In the genomic region with DNA sequence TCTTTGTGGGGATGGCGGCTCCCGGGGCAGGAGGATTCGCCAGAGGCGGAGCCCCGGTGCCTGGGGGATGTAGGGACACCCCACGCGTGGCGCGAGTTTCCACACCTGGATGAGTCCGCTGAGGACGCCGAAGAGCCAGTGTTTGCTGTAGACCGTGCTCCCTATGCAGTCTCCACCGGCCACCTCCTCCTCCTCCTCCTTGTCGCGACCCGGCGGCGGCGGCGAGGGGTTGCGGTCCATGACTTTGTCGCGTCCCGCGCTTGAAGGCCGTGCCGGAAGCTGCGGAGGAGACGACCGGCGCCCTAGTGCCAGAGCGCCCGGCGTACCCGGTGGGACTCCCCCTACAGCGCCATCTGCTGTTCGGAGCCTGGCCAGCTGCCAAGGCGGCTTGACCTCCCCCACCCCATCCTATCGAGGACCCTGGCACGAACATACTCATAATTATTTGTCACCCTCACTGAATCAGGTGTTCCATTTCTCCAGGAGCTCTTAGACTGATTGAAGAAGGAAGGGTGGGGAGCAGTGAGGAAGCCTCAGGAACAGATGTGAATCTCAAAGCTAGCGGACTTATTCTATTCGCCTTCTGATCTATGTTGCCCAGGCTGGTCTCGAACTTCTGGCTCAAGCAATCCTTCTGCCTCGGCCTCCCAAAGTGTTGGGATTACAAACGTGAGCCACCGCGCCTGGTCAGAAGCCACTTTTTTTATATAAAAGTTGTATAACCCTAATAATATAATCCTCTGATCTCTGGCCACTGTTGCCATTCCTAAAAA, we compare ENCODE assay signal across 1 cellular context.
TF ChIP-seq lines count a peak whose summit lies in the region.

A gene with protein sequence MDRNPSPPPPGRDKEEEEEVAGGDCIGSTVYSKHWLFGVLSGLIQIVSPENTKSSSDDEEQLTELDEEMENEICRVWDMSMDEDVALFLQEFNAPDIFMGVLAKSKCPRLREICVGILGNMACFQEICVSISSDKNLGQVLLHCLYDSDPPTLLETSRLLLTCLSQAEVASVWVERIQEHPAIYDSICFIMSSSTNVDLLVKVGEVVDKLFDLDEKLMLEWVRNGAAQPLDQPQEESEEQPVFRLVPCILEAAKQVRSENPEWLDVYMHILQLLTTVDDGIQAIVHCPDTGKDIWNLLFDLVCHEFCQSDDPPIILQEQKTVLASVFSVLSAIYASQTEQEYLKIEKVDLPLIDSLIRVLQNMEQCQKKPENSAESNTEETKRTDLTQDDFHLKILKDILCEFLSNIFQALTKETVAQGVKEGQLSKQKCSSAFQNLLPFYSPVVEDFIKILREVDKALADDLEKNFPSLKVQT (minus strand): TSS at position 281 of the 773 bp plus-strand sequence. CDS start 41 bp downstream, at position 240.

TF ChIP-seq in GM12878, 131 proteins besides CTCF, POLR2A, EP300 and RAD21 (continued from another document):
- TF ChIP-seq, protein P1, sequence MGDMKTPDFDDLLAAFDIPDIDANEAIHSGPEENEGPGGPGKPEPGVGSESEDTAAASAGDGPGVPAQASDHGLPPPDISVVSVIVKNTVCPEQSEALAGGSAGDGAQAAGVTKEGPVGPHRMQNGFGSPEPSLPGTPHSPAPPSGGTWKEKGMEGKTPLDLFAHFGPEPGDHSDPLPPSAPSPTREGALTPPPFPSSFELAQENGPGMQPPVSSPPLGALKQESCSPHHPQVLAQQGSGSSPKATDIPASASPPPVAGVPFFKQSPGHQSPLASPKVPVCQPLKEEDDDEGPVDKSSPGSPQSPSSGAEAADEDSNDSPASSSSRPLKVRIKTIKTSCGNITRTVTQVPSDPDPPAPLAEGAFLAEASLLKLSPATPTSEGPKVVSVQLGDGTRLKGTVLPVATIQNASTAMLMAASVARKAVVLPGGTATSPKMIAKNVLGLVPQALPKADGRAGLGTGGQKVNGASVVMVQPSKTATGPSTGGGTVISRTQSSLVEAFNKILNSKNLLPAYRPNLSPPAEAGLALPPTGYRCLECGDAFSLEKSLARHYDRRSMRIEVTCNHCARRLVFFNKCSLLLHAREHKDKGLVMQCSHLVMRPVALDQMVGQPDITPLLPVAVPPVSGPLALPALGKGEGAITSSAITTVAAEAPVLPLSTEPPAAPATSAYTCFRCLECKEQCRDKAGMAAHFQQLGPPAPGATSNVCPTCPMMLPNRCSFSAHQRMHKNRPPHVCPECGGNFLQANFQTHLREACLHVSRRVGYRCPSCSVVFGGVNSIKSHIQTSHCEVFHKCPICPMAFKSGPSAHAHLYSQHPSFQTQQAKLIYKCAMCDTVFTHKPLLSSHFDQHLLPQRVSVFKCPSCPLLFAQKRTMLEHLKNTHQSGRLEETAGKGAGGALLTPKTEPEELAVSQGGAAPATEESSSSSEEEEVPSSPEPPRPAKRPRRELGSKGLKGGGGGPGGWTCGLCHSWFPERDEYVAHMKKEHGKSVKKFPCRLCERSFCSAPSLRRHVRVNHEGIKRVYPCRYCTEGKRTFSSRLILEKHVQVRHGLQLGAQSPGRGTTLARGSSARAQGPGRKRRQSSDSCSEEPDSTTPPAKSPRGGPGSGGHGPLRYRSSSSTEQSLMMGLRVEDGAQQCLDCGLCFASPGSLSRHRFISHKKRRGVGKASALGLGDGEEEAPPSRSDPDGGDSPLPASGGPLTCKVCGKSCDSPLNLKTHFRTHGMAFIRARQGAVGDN (IDR thresholded peaks at IDR 0.05): peak; percentile 46
- TF ChIP-seq, protein P2, sequence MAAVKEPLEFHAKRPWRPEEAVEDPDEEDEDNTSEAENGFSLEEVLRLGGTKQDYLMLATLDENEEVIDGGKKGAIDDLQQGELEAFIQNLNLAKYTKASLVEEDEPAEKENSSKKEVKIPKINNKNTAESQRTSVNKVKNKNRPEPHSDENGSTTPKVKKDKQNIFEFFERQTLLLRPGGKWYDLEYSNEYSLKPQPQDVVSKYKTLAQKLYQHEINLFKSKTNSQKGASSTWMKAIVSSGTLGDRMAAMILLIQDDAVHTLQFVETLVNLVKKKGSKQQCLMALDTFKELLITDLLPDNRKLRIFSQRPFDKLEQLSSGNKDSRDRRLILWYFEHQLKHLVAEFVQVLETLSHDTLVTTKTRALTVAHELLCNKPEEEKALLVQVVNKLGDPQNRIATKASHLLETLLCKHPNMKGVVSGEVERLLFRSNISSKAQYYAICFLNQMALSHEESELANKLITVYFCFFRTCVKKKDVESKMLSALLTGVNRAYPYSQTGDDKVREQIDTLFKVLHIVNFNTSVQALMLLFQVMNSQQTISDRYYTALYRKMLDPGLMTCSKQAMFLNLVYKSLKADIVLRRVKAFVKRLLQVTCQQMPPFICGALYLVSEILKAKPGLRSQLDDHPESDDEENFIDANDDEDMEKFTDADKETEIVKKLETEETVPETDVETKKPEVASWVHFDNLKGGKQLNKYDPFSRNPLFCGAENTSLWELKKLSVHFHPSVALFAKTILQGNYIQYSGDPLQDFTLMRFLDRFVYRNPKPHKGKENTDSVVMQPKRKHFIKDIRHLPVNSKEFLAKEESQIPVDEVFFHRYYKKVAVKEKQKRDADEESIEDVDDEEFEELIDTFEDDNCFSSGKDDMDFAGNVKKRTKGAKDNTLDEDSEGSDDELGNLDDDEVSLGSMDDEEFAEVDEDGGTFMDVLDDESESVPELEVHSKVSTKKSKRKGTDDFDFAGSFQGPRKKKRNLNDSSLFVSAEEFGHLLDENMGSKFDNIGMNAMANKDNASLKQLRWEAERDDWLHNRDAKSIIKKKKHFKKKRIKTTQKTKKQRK (IDR thresholded peaks at IDR 0.05; ENCODE audit: low read depth, low read length): no peak
- TF ChIP-seq SPI1 (IDR thresholded peaks at IDR 0.05; ENCODE audit: borderline replicate concordance, insufficient read depth, low read depth, low read length) (no peak), NBN (IDR thresholded peaks at IDR 0.05) (0 out of 2 replicates have a peak, but pooled peaks have one; percentile 69), FOXM1 (IDR thresholded peaks at IDR 0.05; ENCODE audit: low read depth, low read length) (no peak), HCFC1 (IDR thresholded peaks at IDR 0.05; ENCODE audit: low read length) (peak; percentile 51), BMI1 (IDR thresholded peaks at IDR 0.05; ENCODE audit: borderline replicate concordance) (no peak), PAX8 (IDR thresholded peaks at IDR 0.05) (no peak), PAX5 (IDR thresholded peaks at IDR 0.05; ENCODE audit: borderline replicate concordance, low read depth, low read length) (peak; percentile 86; the same call in 1 of the 2 replicates), RCOR1 (conservative IDR thresholded peaks at IDR 0.05; ENCODE audit: low read depth, low read length) (no peak), FOXK2 (IDR thresholded peaks at IDR 0.05) (no peak), SMARCA5 (IDR thresholded peaks at IDR 0.05) (peak; percentile 96), PML (IDR thresholded peaks at IDR 0.05; ENCODE audit: low read length) (no peak), CBX3 (IDR thresholded peaks at IDR 0.05; ENCODE audit: borderline replicate concordance, low read depth) (no peak)
- TF ChIP-seq, protein P3, sequence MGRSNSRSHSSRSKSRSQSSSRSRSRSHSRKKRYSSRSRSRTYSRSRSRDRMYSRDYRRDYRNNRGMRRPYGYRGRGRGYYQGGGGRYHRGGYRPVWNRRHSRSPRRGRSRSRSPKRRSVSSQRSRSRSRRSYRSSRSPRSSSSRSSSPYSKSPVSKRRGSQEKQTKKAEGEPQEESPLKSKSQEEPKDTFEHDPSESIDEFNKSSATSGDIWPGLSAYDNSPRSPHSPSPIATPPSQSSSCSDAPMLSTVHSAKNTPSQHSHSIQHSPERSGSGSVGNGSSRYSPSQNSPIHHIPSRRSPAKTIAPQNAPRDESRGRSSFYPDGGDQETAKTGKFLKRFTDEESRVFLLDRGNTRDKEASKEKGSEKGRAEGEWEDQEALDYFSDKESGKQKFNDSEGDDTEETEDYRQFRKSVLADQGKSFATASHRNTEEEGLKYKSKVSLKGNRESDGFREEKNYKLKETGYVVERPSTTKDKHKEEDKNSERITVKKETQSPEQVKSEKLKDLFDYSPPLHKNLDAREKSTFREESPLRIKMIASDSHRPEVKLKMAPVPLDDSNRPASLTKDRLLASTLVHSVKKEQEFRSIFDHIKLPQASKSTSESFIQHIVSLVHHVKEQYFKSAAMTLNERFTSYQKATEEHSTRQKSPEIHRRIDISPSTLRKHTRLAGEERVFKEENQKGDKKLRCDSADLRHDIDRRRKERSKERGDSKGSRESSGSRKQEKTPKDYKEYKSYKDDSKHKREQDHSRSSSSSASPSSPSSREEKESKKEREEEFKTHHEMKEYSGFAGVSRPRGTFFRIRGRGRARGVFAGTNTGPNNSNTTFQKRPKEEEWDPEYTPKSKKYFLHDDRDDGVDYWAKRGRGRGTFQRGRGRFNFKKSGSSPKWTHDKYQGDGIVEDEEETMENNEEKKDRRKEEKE (IDR thresholded peaks at IDR 0.05): no peak
- TF ChIP-seq, protein P4, sequence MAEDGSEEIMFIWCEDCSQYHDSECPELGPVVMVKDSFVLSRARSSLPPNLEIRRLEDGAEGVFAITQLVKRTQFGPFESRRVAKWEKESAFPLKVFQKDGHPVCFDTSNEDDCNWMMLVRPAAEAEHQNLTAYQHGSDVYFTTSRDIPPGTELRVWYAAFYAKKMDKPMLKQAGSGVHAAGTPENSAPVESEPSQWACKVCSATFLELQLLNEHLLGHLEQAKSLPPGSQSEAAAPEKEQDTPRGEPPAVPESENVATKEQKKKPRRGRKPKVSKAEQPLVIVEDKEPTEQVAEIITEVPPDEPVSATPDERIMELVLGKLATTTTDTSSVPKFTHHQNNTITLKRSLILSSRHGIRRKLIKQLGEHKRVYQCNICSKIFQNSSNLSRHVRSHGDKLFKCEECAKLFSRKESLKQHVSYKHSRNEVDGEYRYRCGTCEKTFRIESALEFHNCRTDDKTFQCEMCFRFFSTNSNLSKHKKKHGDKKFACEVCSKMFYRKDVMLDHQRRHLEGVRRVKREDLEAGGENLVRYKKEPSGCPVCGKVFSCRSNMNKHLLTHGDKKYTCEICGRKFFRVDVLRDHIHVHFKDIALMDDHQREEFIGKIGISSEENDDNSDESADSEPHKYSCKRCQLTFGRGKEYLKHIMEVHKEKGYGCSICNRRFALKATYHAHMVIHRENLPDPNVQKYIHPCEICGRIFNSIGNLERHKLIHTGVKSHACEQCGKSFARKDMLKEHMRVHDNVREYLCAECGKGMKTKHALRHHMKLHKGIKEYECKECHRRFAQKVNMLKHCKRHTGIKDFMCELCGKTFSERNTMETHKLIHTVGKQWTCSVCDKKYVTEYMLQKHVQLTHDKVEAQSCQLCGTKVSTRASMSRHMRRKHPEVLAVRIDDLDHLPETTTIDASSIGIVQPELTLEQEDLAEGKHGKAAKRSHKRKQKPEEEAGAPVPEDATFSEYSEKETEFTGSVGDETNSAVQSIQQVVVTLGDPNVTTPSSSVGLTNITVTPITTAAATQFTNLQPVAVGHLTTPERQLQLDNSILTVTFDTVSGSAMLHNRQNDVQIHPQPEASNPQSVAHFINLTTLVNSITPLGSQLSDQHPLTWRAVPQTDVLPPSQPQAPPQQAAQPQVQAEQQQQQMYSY (CRISPR knock-in tag; IDR thresholded peaks at IDR 0.05): no peak
- TF ChIP-seq, protein P5, sequence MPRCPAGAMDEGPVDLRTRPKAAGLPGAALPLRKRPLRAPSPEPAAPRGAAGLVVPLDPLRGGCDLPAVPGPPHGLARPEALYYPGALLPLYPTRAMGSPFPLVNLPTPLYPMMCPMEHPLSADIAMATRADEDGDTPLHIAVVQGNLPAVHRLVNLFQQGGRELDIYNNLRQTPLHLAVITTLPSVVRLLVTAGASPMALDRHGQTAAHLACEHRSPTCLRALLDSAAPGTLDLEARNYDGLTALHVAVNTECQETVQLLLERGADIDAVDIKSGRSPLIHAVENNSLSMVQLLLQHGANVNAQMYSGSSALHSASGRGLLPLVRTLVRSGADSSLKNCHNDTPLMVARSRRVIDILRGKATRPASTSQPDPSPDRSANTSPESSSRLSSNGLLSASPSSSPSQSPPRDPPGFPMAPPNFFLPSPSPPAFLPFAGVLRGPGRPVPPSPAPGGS (IDR thresholded peaks at IDR 0.05; ENCODE audit: borderline replicate concordance, insufficient read depth, low read depth, low read length, poor library complexity, severe bottlenecking): peak; percentile 19
